In genomic region chr5:146766013-146766412, GRCh38 we compare ENCODE assay signal across 16 cellular contexts.
"Had no signal": no experiment of that assay in that cellular context is flagged by ENCODE, and none has a peak within 500 bp of the region (broad histone marks: within the 10 kb centered on the region; RNA-seq: fewer than 3 reads in every experiment).

No MANE protein-coding gene starts in this region.

- H3K9me3 Mint-ChIP-seq: dendritic cell treated with granulocyte-macrophage colony-stimulating factor and Interleukin-4, amounts not matched to agents 40 ng/mL and 50 ng/mL, for 4 days; neural crest cell; stimulated activated memory B cell treated with anti-CD40 and anti-IgM and Interleukin-4, amounts not matched to agents 10 μg/mL and 1 μg/mL and 100 μg/mL, for 72 hours; stimulated activated naive CD8-positive, alpha-beta T cell treated with anti-CD3 and anti-CD28 coated beads, Interleukin-15, Interleukin-2, amounts not matched to agents 100 ng/mL and 50 ng/mL, for 24 hours had no signal

- H3K27ac ChIP-seq: foreskin keratinocyte, tibial artery, upper lobe of left lung, vagina had no signal

- H3K27me3 ChIP-seq: foreskin keratinocyte, tibial artery, upper lobe of left lung, vagina had no signal

- H3K4me1 Mint-ChIP-seq: stimulated activated memory B cell treated with anti-CD40 and anti-IgM and Interleukin-4, amounts not matched to agents 10 μg/mL and 1 μg/mL and 100 μg/mL, for 72 hours had no signal

- H3K36me3 ChIP-seq: tibial artery, upper lobe of left lung, vagina had no signal

- DNase-seq: erythroblast; foreskin keratinocyte; hippocampal formation; kidney glomerular epithelial cell; mesendoderm; naive thymus-derived CD4-positive, alpha-beta T cell; right cardiac atrium; stimulated activated CD4-positive, alpha-beta T cell treated with anti-CD3 and anti-CD28 coated beads, Interleukin-4, amount 100 ng/mL, for 1 hour; stimulated activated CD8-positive, alpha-beta memory T cell treated with anti-CD3 and anti-CD28 coated beads, Interleukin-4, amount 100 ng/mL, for 48 hours; tibial artery; upper lobe of left lung had no signal

- H3K4me3 Mint-ChIP-seq: dendritic cell treated with granulocyte-macrophage colony-stimulating factor and Interleukin-4, amounts not matched to agents 40 ng/mL and 50 ng/mL, for 4 days; neural crest cell; stimulated activated memory B cell treated with anti-CD40 and anti-IgM and Interleukin-4, amounts not matched to agents 10 μg/mL and 1 μg/mL and 100 μg/mL, for 72 hours; stimulated activated naive CD8-positive, alpha-beta T cell treated with anti-CD3 and anti-CD28 coated beads, Interleukin-15, Interleukin-2, amounts not matched to agents 100 ng/mL and 50 ng/mL, for 24 hours had no signal

- ATAC-seq: foreskin keratinocyte; right cardiac atrium; stimulated activated memory B cell treated with anti-CD40 and anti-IgM and Interleukin-4, amounts not matched to agents 10 μg/mL and 1 μg/mL and 100 μg/mL, for 72 hours had no signal

- H3K9me3 ChIP-seq: tibial artery, upper lobe of left lung, vagina had no signal

- H3K27ac Mint-ChIP-seq: dendritic cell treated with granulocyte-macrophage colony-stimulating factor and Interleukin-4, amounts not matched to agents 40 ng/mL and 50 ng/mL, for 4 days; naive thymus-derived CD4-positive, alpha-beta T cell; stimulated activated memory B cell treated with anti-CD40 and anti-IgM and Interleukin-4, amounts not matched to agents 10 μg/mL and 1 μg/mL and 100 μg/mL, for 72 hours; stimulated activated naive CD8-positive, alpha-beta T cell treated with anti-CD3 and anti-CD28 coated beads, Interleukin-15, Interleukin-2, amounts not matched to agents 100 ng/mL and 50 ng/mL, for 24 hours had no signal

- H3K27me3 Mint-ChIP-seq: dendritic cell treated with granulocyte-macrophage colony-stimulating factor and Interleukin-4, amounts not matched to agents 40 ng/mL and 50 ng/mL, for 4 days; naive thymus-derived CD4-positive, alpha-beta T cell; stimulated activated memory B cell treated with anti-CD40 and anti-IgM and Interleukin-4, amounts not matched to agents 10 μg/mL and 1 μg/mL and 100 μg/mL, for 72 hours; stimulated activated naive CD8-positive, alpha-beta T cell treated with anti-CD3 and anti-CD28 coated beads, Interleukin-15, Interleukin-2, amounts not matched to agents 100 ng/mL and 50 ng/mL, for 24 hours had no signal

- H3K36me3 Mint-ChIP-seq: naive thymus-derived CD4-positive, alpha-beta T cell; stimulated activated memory B cell treated with anti-CD40 and anti-IgM and Interleukin-4, amounts not matched to agents 10 μg/mL and 1 μg/mL and 100 μg/mL, for 72 hours had no signal

- H3K4me1 ChIP-seq: foreskin keratinocyte, upper lobe of left lung, vagina had no signal

- H3K4me3 ChIP-seq: tibial artery, upper lobe of left lung, vagina had no signal
